In the genomic region with DNA sequence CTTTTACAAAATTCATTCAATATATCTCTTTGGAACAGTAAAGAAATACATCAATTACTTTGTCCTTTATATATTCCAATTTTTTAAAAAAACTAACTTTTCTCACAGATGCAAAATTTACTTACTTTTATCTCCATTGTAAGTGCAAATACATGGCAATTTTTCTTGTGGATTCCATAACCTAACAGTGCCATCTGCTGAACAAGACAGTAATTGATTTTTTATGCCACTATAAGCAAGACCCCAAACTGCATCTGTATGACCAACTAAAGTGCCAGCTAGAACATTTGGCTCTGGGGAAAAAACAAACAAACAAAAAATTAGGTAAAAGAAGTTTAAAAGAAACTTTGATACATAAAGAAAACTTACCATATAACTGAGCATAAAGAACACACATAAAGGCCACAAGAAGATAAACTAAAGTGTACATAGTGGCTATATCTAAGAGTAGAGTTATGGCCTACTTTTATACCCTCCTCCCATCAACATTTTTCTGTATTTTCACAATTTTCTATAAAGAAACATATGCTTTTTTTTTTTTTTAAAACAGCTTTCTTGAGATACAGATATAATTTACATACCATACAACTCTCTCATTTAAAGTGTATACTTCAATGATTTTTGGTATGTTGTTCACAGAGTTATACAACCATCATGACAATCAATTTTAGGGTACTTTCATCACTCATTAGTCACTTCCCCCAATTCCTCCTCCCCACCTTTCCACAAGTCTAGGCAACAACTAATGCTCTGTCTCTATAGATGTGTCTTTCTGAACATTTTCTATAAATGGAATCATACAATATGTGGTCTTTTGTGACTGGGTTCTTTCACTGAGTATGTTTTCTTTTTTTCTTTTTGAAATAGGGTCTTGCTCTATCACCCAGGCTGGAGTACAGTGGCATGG, we compare ENCODE assay signal across 10 cellular contexts. TPM values are rescaled to one million over a fixed set of nuclear protein-coding genes. Genes with fewer than 3 reads are reported as not detected.
DNase-seq lines count a peak whose midpoint lies in the region; TF ChIP-seq lines count a peak whose summit lies in the region.
"Had no signal": no experiment of that assay in that cellular context is flagged by ENCODE, and none has a peak within 500 bp of the region (broad histone marks: within the 10 kb centered on the region; RNA-seq: fewer than 3 reads in every experiment).

No MANE protein-coding gene starts in this region.

- H3K27me3 Mint-ChIP-seq in osteocyte (ENCODE audit: unreplicated experiment): no peaks in the 10 kb centered on the region
- H3K27me3 Mint-ChIP-seq in activated T-cell treated with anti-CD3 and anti-CD28 coated beads, Interleukin-2, amount 50 U/mL, for 24 hours: no peaks in the 10 kb centered on the region
- H3K27me3 Mint-ChIP-seq: naive B cell had no signal

- H3K9me3 Mint-ChIP-seq in osteocyte (ENCODE audit: unreplicated experiment): no peaks in the 10 kb centered on the region
- H3K9me3 Mint-ChIP-seq in activated T-cell treated with anti-CD3 and anti-CD28 coated beads, Interleukin-2, amount 50 U/mL, for 24 hours: no peaks in the 10 kb centered on the region
- H3K9me3 Mint-ChIP-seq: naive B cell had no signal

- no peaks in the 10 kb centered on the region for H3K4me1 Mint-ChIP-seq in osteocyte (ENCODE audit: unreplicated experiment)
- peaks cover 3% of the 10 kb centered on the region for H3K4me1 Mint-ChIP-seq in activated T-cell treated with anti-CD3 and anti-CD28 coated beads, Interleukin-2, amount 50 U/mL, for 24 hours (ENCODE audit: low read depth)
- H3K4me1 Mint-ChIP-seq: naive B cell had no signal

- DNase-seq in NCI-H1105 treated with DMSO at 0.1 percent for 48 hours (lab: John Stamatoyannopoulos, UW) (peak; percentile 46), NCI-H1105 (lab: John Stamatoyannopoulos, UW) (no peak), MV-4-11 (lab: John Stamatoyannopoulos, UW) (peak; percentile 17), cerebellar cortex (ENCODE audit: low spot score) (peak; percentile 9), osteocyte (ENCODE audit: extremely low spot score, unreplicated experiment) (no peak), coronary artery (ENCODE audit: low spot score) (no peak), NK-92 (lab: John Stamatoyannopoulos, UW; ENCODE audit: unreplicated experiment) (no peak)
- no peak for DNase-seq in activated T-cell treated with anti-CD3 and anti-CD28 coated beads, Interleukin-2, amount 50 U/mL, for 24 hours
- DNase-seq: naive B cell had no signal

- no peak overlapping the region for H3K4me3 Mint-ChIP-seq in osteocyte (ENCODE audit: unreplicated experiment)
- H3K4me3 Mint-ChIP-seq in activated T-cell treated with anti-CD3 and anti-CD28 coated beads, Interleukin-2, amount 50 U/mL, for 24 hours: no peak overlapping the region
- H3K4me3 Mint-ChIP-seq: naive B cell had no signal

- no peak overlapping the region for H3K27ac Mint-ChIP-seq in osteocyte (ENCODE audit: unreplicated experiment)
- no peak overlapping the region for H3K27ac Mint-ChIP-seq in activated T-cell treated with anti-CD3 and anti-CD28 coated beads, Interleukin-2, amount 50 U/mL, for 24 hours
- H3K27ac Mint-ChIP-seq: naive B cell had no signal

- H3K27ac ChIP-seq in coronary artery: no peak overlapping the region
- H3K27ac ChIP-seq: BLaER1 had no signal

- peaks cover 30% of the 10 kb centered on the region for H3K36me3 Mint-ChIP-seq in osteocyte (ENCODE audit: unreplicated experiment)
- H3K36me3 Mint-ChIP-seq in activated T-cell treated with anti-CD3 and anti-CD28 coated beads, Interleukin-2, amount 50 U/mL, for 24 hours (ENCODE audit: low read depth): peaks cover 48% of the 10 kb centered on the region

- H3K4me3 ChIP-seq in coronary artery: no peak overlapping the region
- H3K4me3 ChIP-seq: BLaER1 had no signal

- peak; percentile 60 for TF ChIP-seq CTCF in osteocyte (IDR thresholded peaks at IDR 0.05)
- no peak for TF ChIP-seq CTCF in coronary artery (IDR thresholded peaks at IDR 0.05)

RNA-seq across cellular contexts. Expression of a gene that starts 32.6 kb away (rescaled TPM):
- total RNA-seq in osteocyte: 4.8 and 6.0 TPM in 2 replicates

Comparison
In these comparisons a context has a peak if more than half of its experiments do, and no peak if none do; other contexts are left out.
1. DNase-seq: peak in NCI-H1105 treated with DMSO at 0.1 percent for 48 hours (single experiment), MV-4-11 (single experiment) and cerebellar cortex (single experiment); none in NCI-H1105 (single experiment), osteocyte (single experiment), activated T-cell treated with anti-CD3 and anti-CD28 coated beads, Interleukin-2, amount 50 U/mL, for 24 hours (single experiment), coronary artery (single experiment) and NK-92 (single experiment).